ENCODE assay signal across 11 cellular contexts in genomic region chr11:59224419-59224928, GRCh38. TPM values are rescaled to one million over a fixed set of nuclear protein-coding genes. Genes with fewer than 3 reads are reported as not detected.
DNase-seq lines count a peak whose midpoint lies in the region; ATAC-seq and TF ChIP-seq lines count a peak whose summit lies in the region.
"Had no signal": no experiment of that assay in that cellular context is flagged by ENCODE, and none has a peak within 500 bp of the region (broad histone marks: within the 10 kb centered on the region; RNA-seq: fewer than 3 reads in every experiment).

No MANE protein-coding gene starts in this region.

- no peak for TF ChIP-seq EP300 in sigmoid colon (IDR thresholded peaks at IDR 0.05)

- H3K27ac Mint-ChIP-seq in chondrocyte (ENCODE audit: unreplicated experiment): no peak overlapping the region

- H3K27me3 ChIP-seq in sigmoid colon: no peaks in the 10 kb centered on the region

- 36 to 48% methylated on average over 4 of the region's 4 CpGs for WGBS in sigmoid colon, 2 donors

- no peak overlapping the region for H3K4me3 ChIP-seq in sigmoid colon

- no peaks in the 10 kb centered on the region for H3K9me3 ChIP-seq in sigmoid colon

- no peaks in the 10 kb centered on the region for H3K4me1 ChIP-seq in sigmoid colon

- ATAC-seq in GM19351 (IDR thresholded peaks at IDR 0.05; ENCODE audit: unreplicated experiment) (peak; percentile 45), HG03159 (IDR thresholded peaks at IDR 0.05; ENCODE audit: unreplicated experiment) (peak; percentile 47)

- no peak for TF ChIP-seq POLR2A in sigmoid colon (IDR thresholded peaks at IDR 0.05)

- TF ChIP-seq CTCF in sigmoid colon (IDR thresholded peaks at IDR 0.05) (no peak), chondrocyte (IDR thresholded peaks at IDR 0.05) (no peak)

- DNase-seq in dermis blood vessel endothelial cell: peak; percentile 31
- peak; percentile 73 for DNase-seq in sigmoid colon
- DNase-seq in NCI-H2107 (lab: John Stamatoyannopoulos, UW): no peak
- no peak for DNase-seq in chondrocyte (ENCODE audit: low spot score)
- no peak for DNase-seq in NCI-H187 (lab: John Stamatoyannopoulos, UW)
- DNase-seq in hepatic stellate cell (ENCODE audit: low spot score): no peak
- DNase-seq: activated CD4-positive, CD25-positive, alpha-beta regulatory T cell treated with anti-CD3 and anti-CD28 coated beads, Interleukin-2, amount 50 U/mL, for 72 hours; glutamatergic neuron; NCI-H1417 treated with DMSO at 0.1 percent for 48 hours had no signal

- H3K36me3 ChIP-seq in sigmoid colon: no peaks in the 10 kb centered on the region

- H3K9me3 Mint-ChIP-seq in chondrocyte (ENCODE audit: low read depth): no peaks in the 10 kb centered on the region

- intact Hi-C loops in sigmoid colon (cut with DNase I): no loop called here

- H3K36me3 Mint-ChIP-seq in chondrocyte (ENCODE audit: low read depth): no peaks in the 10 kb centered on the region

- H3K4me1 Mint-ChIP-seq in chondrocyte (ENCODE audit: low read depth): peaks cover 7% of the 10 kb centered on the region

- H3K27me3 Mint-ChIP-seq in chondrocyte (ENCODE audit: low read depth): peaks cover 27% of the 10 kb centered on the region

- H3K4me3 Mint-ChIP-seq in chondrocyte (ENCODE audit: unreplicated experiment): no peak overlapping the region

- H3K27ac ChIP-seq in sigmoid colon: peak overlapping the region; percentile 46 to 68 (median 64)

RNA-seq across cellular contexts. Expression of gene MPEG1, which starts 11.7 kb away (rescaled TPM):
- total RNA-seq in dermis blood vessel endothelial cell: not detected in 2 replicates
- 10 to 100 TPM in 3 of 4 donors, 1 to 10 TPM in 1; 8.0 to 23.5 (median 13.6) TPM for total RNA-seq in sigmoid colon
- 10 to 100 TPM in 2 of 3 donors, 1 to 10 TPM in 1; 9.6 to 63.8 (median 32.4) TPM for polyA plus RNA-seq in sigmoid colon
- not detected in 3 replicates for total RNA-seq in chondrocyte

RNA-seq across cellular contexts. Expression of gene DTX4, which starts 52.5 kb away (rescaled TPM):
- 28.1 and 32.9 TPM in 2 replicates for total RNA-seq in dermis blood vessel endothelial cell
- total RNA-seq in sigmoid colon: 1 to 10 TPM; 3.5 to 7.8 (median 4.1) TPM
- polyA plus RNA-seq in sigmoid colon: 10 to 100 TPM; 21.0 to 29.0 (median 24.7) TPM
- 3.1 to 4.4 TPM (median 3.4 TPM) in 3 replicates for total RNA-seq in chondrocyte

Comparison
In these comparisons a context has a peak if more than half of its experiments do, and no peak if none do; other contexts are left out.
1. DNase-seq: peak in dermis blood vessel endothelial cell (single experiment) and sigmoid colon (single experiment); none in NCI-H2107 (single experiment), chondrocyte (single experiment), NCI-H187 (0 of 2) and hepatic stellate cell (single experiment).